In genomic region chr2:85445316-85446295, GRCh38 we compare ENCODE assay signal across 10 cellular contexts. TPM values are rescaled to one million over a fixed set of nuclear protein-coding genes. Genes with fewer than 3 reads are reported as not detected.
A peak's percentile ranks its signal among the peaks of the same experiment; 100 is the strongest.
DNase-seq lines count a peak whose midpoint lies in the region; ATAC-seq and TF ChIP-seq lines count a peak whose summit lies in the region.
"Had no signal": no experiment of that assay in that cellular context is flagged by ENCODE, and none has a peak within 500 bp of the region (broad histone marks: within the 10 kb centered on the region; RNA-seq: fewer than 3 reads in every experiment).

No MANE protein-coding gene starts in this region.

- intact Hi-C loops in left colon (cut with DNase I, micrococcal nuclease) = no loop called here
- intact Hi-C loops in spleen (cut with DNase I; ENCODE audit: low total_unique reads) = no loop called here

- H3K27me3 ChIP-seq in upper lobe of left lung = no peaks in the 10 kb centered on the region
- H3K27me3 ChIP-seq in spleen (replicated peaks in 1 of 7) = no peaks in the 10 kb centered on the region

- TF ChIP-seq CTCF in upper lobe of left lung (IDR thresholded peaks at IDR 0.05) (no peak), spleen (IDR thresholded peaks at IDR 0.05 in 8 of 11, conservative IDR thresholded peaks at IDR 0.05 in 3 of 11) (no peak)

- no peaks in the 10 kb centered on the region for H3K36me3 ChIP-seq in upper lobe of left lung
- no peaks in the 10 kb centered on the region for H3K36me3 ChIP-seq in spleen

- H3K9me3 ChIP-seq in upper lobe of left lung (no peaks in the 10 kb centered on the region), spleen (no peaks in the 10 kb centered on the region)

- peak; percentile 25 for DNase-seq in DMS153 (lab: John Stamatoyannopoulos, UW)
- no peak for DNase-seq in DMS153 treated with DMSO at 0.1 percent for 48 hours (lab: John Stamatoyannopoulos, UW; ENCODE audit: unreplicated experiment)
- DNase-seq in amniotic epithelial cell (ENCODE audit: low read depth) = peak; percentile 84
- DNase-seq in left colon = no peak
- DNase-seq in upper lobe of left lung = peak in 1 of 2 donors; percentile 78
- DNase-seq in Kasumi-1 (lab: John Stamatoyannopoulos, UW) = no peak
- no peak for DNase-seq in spleen
- DNase-seq: 8988T; stimulated activated CD4-positive, alpha-beta T cell treated with anti-CD3 and anti-CD28 coated beads, Interleukin-15, amount 100 ng/mL, for 24 hours had no signal

- TF ChIP-seq EP300 in upper lobe of left lung (IDR thresholded peaks at IDR 0.05) = no peak

- no peak for TF ChIP-seq POLR2A in upper lobe of left lung (IDR thresholded peaks at IDR 0.05)
- no peak for TF ChIP-seq POLR2A in spleen (IDR thresholded peaks at IDR 0.05)

- ATAC-seq in left colon = peak; percentile 30
- peak in 1 of 2 donors; percentile 63 for ATAC-seq in upper lobe of left lung (ENCODE audit: low FRiP score in 2 of 2)
- ATAC-seq in GM21528 (IDR thresholded peaks at IDR 0.05; ENCODE audit: low FRiP score, unreplicated experiment) = no peak

- H3K4me1 ChIP-seq in upper lobe of left lung (peaks cover 0 to 10% (median 7%) of the 10 kb centered on the region in 4 donors), spleen (peaks cover 0 to 13% (median 0%) of the 10 kb centered on the region in 6 donors)

- H3K27ac ChIP-seq in upper lobe of left lung = peak overlapping the region in 3 of 4 donors; percentile 31 to 57 (median 39)
- H3K27ac ChIP-seq in spleen = peak overlapping the region in 2 of 8 donors; percentile 48 to 51

- H3K4me3 ChIP-seq in upper lobe of left lung (no peak overlapping the region), spleen (no peak overlapping the region)

- WGBS in upper lobe of left lung, 2 donors = 95 to 98% methylated on average over 4 to 5 of the region's 5 CpGs
- WGBS in spleen, 5 donors = 83 to 97% (median 92%) methylated on average over 5 of the region's 5 CpGs

RNA-seq across cellular contexts. Expression of gene SH2D6, which starts 27.1 kb away (rescaled TPM):
- 1 to 10 TPM; 4.7 to 6.3 TPM for total RNA-seq in left colon
- total RNA-seq in upper lobe of left lung = under 1 TPM in 1 of 6 donors, not detected in 5; 0.51 TPM
- total RNA-seq in spleen = under 1 TPM in 1 of 7 donors, not detected in 6; 0.94 TPM
- polyA plus RNA-seq in spleen = under 1 TPM in 1 of 3 donors, not detected in 2; 0.20 TPM

RNA-seq across cellular contexts. Expression of gene CAPG, which starts 35.4 kb away (rescaled TPM):
- total RNA-seq in left colon (10 to 100 TPM; 97.7 to 98.2 TPM), upper lobe of left lung (100 to 1,000 TPM; 169 to 611 (median 375) TPM), spleen (10 to 100 TPM; 31.1 to 62.6 (median 47.1) TPM)
- 100 to 1,000 TPM in 2 of 3 donors, 10 to 100 TPM in 1; 74.6 to 196 (median 115) TPM for polyA plus RNA-seq in spleen

Comparison
In these comparisons a context has a peak if more than half of its experiments do, and no peak if none do; other contexts are left out.
1. DNase-seq: peak in DMS153 (single experiment) and amniotic epithelial cell (single experiment); none in DMS153 treated with DMSO at 0.1 percent for 48 hours (single experiment), left colon (0 of 2), Kasumi-1 (0 of 2) and spleen (single experiment).